Comparison of ENCODE assay signal across 32 cellular contexts in the genomic region with DNA sequence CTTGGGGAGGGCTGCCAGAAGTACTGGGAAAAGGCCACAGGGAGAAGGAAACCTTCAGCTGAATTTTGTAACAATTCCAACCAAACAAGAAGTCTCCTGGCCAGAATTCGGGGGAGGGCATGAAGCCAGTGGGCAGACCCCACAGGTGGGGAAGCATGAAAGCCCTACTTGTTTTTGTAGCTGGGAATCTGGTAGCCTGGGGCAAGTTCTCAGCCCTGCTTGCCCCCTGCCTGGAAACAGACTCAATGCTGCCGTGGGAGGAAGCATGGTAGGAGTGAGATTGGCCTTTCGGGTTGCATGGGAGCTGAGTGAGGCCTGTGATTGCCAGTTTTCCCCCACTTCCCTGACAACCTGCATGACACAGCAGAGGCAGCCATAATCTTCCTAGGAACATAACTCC.
"Had no signal": no experiment of that assay in that cellular context is flagged by ENCODE, and none has a peak within 500 bp of the region (broad histone marks: within the 10 kb centered on the region; RNA-seq: fewer than 3 reads in every experiment).

No MANE protein-coding gene starts in this region.

- H3K36me3 Mint-ChIP-seq: naive B cell; naive thymus-derived CD8-positive, alpha-beta T cell; natural killer cell treated with Interleukin-12 subunit alpha and Interleukin-12 subunit beta and Interleukin-15 and Interleukin-18, amount 100 ng/mL, for 72 hours; stimulated activated memory B cell treated with anti-CD40 and anti-IgM and Interleukin-4, amounts not matched to agents 10 μg/mL and 1 μg/mL and 100 μg/mL, for 72 hours; type B pancreatic cell had no signal

- H3K4me3 ChIP-seq: neural progenitor cell, pancreas, prostate gland, right atrium auricular region, skin epidermis, smooth muscle cell, spleen, suprapubic skin, testis, tibial artery, transverse colon, upper lobe of right lung, uterus had no signal

- ATAC-seq: naive thymus-derived CD8-positive, alpha-beta T cell; natural killer cell treated with Interleukin-12 subunit alpha and Interleukin-12 subunit beta and Interleukin-15 and Interleukin-18, amount 100 ng/mL, for 72 hours; pancreas; sciatic nerve; stimulated activated memory B cell treated with anti-CD40 and anti-IgM and Interleukin-4, amounts not matched to agents 10 μg/mL and 1 μg/mL and 100 μg/mL, for 72 hours; stimulated activated naive CD8-positive, alpha-beta T cell treated with anti-CD3 and anti-CD28 coated beads, Interleukin-15, amount 100 ng/mL, for 72 hours; stimulated activated naive CD8-positive, alpha-beta T cell treated with anti-CD3 and anti-CD28 coated beads, Interleukin-15, Interleukin-2, amounts not matched to agents 100 U/mL and 50 U/mL, for 24 hours; upper lobe of right lung had no signal

- H3K4me1 ChIP-seq: pancreas, prostate gland, right atrium auricular region, spleen, suprapubic skin, testis, tibial artery, transverse colon, upper lobe of right lung, uterus had no signal

- H3K27me3 Mint-ChIP-seq: stimulated activated naive CD8-positive, alpha-beta T cell treated with anti-CD3 and anti-CD28 coated beads, Interleukin-15, amount 100 ng/mL, for 72 hours; type B pancreatic cell had no signal

- DNase-seq: naive B cell; naive thymus-derived CD8-positive, alpha-beta T cell; nephron progenitor cell; nucleus accumbens; pancreas; retina; spleen; stimulated activated CD4-positive, alpha-beta T cell treated with anti-CD3 and anti-CD28 coated beads, Interleukin-12 subunit alpha, Interleukin-12 subunit beta, amount 100 ng/mL, for 4 hours; stimulated activated CD4-positive, alpha-beta T cell treated with anti-CD3 and anti-CD28 coated beads, Interleukin-1b, Interleukin-23, amount 100 ng/mL, for 48 hours; stimulated activated CD4-positive, alpha-beta T cell treated with anti-CD3 and anti-CD28 coated beads, Interleukin-4, amount 100 ng/mL, for 1 hour; stimulated activated CD4-positive, alpha-beta T cell treated with anti-CD3 and anti-CD28 coated beads, Interleukin-4, amount 100 ng/mL, for 4 hours; stimulated activated CD8-positive, alpha-beta memory T cell treated with anti-CD3 and anti-CD28 coated beads, Interleukin-4, amount 100 ng/mL, for 48 hours; stimulated activated naive CD4-positive, alpha-beta T cell; stimulated activated naive CD8-positive, alpha-beta T cell treated with anti-CD3 and anti-CD28 coated beads, Interleukin-15, amount 100 ng/mL, for 72 hours; stimulated activated naive CD8-positive, alpha-beta T cell treated with anti-CD3 and anti-CD28 coated beads, Interleukin-15, Interleukin-2, amounts not matched to agents 100 U/mL and 50 U/mL, for 24 hours; substantia nigra; testis; tibial artery; transverse colon; upper lobe of right lung; uterus had no signal

- H3K27ac ChIP-seq: neural progenitor cell, neutrophil, pancreas, prostate gland, right atrium auricular region, skin epidermis, spleen, suprapubic skin, testis, tibial artery, transverse colon, upper lobe of right lung, uterus had no signal

- H3K4me3 Mint-ChIP-seq: naive B cell; naive thymus-derived CD8-positive, alpha-beta T cell; natural killer cell treated with Interleukin-12 subunit alpha and Interleukin-12 subunit beta and Interleukin-15 and Interleukin-18, amount 100 ng/mL, for 72 hours; nephron progenitor cell; neural progenitor cell; stimulated activated memory B cell treated with anti-CD40 and anti-IgM and Interleukin-4, amounts not matched to agents 10 μg/mL and 1 μg/mL and 100 μg/mL, for 72 hours; stimulated activated naive CD8-positive, alpha-beta T cell treated with anti-CD3 and anti-CD28 coated beads, Interleukin-15, amount 100 ng/mL, for 72 hours; type B pancreatic cell had no signal

- H3K27ac Mint-ChIP-seq: naive B cell; naive thymus-derived CD8-positive, alpha-beta T cell; natural killer cell treated with Interleukin-12 subunit alpha and Interleukin-12 subunit beta and Interleukin-15 and Interleukin-18, amount 100 ng/mL, for 72 hours; nephron progenitor cell; neural progenitor cell; stimulated activated memory B cell treated with anti-CD40 and anti-IgM and Interleukin-4, amounts not matched to agents 10 μg/mL and 1 μg/mL and 100 μg/mL, for 72 hours; stimulated activated naive CD8-positive, alpha-beta T cell treated with anti-CD3 and anti-CD28 coated beads, Interleukin-15, amount 100 ng/mL, for 72 hours; type B pancreatic cell had no signal

- H3K27me3 ChIP-seq: neural progenitor cell, neutrophil, pancreas, right atrium auricular region, suprapubic skin, testis, tibial artery, transverse colon, upper lobe of right lung, uterus had no signal

- H3K9me3 ChIP-seq: pancreas, prostate gland, right atrium auricular region, suprapubic skin, testis, tibial artery, upper lobe of right lung, uterus had no signal

- H3K4me1 Mint-ChIP-seq: naive B cell; naive thymus-derived CD8-positive, alpha-beta T cell; stimulated activated memory B cell treated with anti-CD40 and anti-IgM and Interleukin-4, amounts not matched to agents 10 μg/mL and 1 μg/mL and 100 μg/mL, for 72 hours; stimulated activated naive CD8-positive, alpha-beta T cell treated with anti-CD3 and anti-CD28 coated beads, Interleukin-15, amount 100 ng/mL, for 72 hours had no signal
